ENCODE assay signal across 20 cellular contexts in the genomic region with DNA sequence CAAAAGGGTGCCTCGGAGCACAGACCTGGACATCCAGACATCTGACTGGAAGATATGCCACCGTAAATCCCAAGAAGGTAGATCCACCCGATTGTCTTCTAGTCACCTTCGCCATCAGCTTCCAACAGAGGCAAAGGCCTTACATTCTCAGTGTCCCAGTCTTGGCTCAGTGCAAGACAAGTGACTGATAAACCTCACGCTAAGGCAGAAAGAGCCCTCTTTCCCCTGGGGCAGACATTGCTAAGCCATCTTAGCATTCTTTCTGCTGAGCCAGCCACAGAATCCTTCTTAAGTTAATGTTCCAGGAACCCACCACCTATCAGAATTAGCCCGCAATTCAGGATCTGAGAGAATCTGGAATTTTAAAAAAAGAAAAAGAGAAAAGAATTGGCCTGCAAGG. TPM values are rescaled to one million over a fixed set of nuclear protein-coding genes. Genes with fewer than 3 reads are reported as not detected.
"Had no signal": no experiment of that assay in that cellular context is flagged by ENCODE, and none has a peak within 500 bp of the region (broad histone marks: within the 10 kb centered on the region; RNA-seq: fewer than 3 reads in every experiment).

No MANE protein-coding gene starts in this region.

- H3K27me3 ChIP-seq: right atrium auricular region had no signal

- H3K36me3 ChIP-seq: heart right ventricle, neutrophil, right atrium auricular region, sigmoid colon, stomach, thoracic aorta, transverse colon had no signal

- H3K4me3 Mint-ChIP-seq: naive thymus-derived CD8-positive, alpha-beta T cell had no signal

- ATAC-seq: heart right ventricle; left lobe of liver; mucosa of descending colon; naive thymus-derived CD8-positive, alpha-beta T cell had no signal

- DNase-seq: effector CD4-positive, alpha-beta T cell; heart right ventricle; hypothalamus; mammary epithelial cell; naive thymus-derived CD8-positive, alpha-beta T cell; sigmoid colon; stimulated activated CD4-positive, alpha-beta T cell treated with anti-CD3 and anti-CD28 coated beads, Interleukin-2, amount 100 ng/mL, for 24 hours; stimulated activated CD4-positive, alpha-beta T cell treated with anti-CD3 and anti-CD28 coated beads, Interleukin-4, amount 100 ng/mL, for 4 hours; stimulated activated naive CD4-positive, alpha-beta T cell; stomach; substantia nigra; transverse colon had no signal

- H3K9me3 ChIP-seq: heart right ventricle, mucosa of descending colon, neutrophil, right atrium auricular region, sigmoid colon, stomach, thoracic aorta, transverse colon had no signal

- H3K36me3 Mint-ChIP-seq: naive thymus-derived CD8-positive, alpha-beta T cell had no signal

- H3K27ac ChIP-seq: neutrophil, right atrium auricular region, sigmoid colon, stomach, thoracic aorta, transverse colon had no signal

- H3K4me3 ChIP-seq: heart right ventricle, mucosa of descending colon, right atrium auricular region, sigmoid colon, skin epidermis, stomach, thoracic aorta, transverse colon had no signal

- H3K9me3 Mint-ChIP-seq: naive thymus-derived CD8-positive, alpha-beta T cell had no signal

RNA-seq across cellular contexts. Expression of a gene that starts 4.3 kb away (rescaled TPM):
- total RNA-seq: dermis microvascular lymphatic vessel endothelial cell; naive thymus-derived CD8-positive, alpha-beta T cell had no signal
- polyA plus RNA-seq: neural cell had no signal
